ENCODE assay signal across 23 cellular contexts in the genomic region with DNA sequence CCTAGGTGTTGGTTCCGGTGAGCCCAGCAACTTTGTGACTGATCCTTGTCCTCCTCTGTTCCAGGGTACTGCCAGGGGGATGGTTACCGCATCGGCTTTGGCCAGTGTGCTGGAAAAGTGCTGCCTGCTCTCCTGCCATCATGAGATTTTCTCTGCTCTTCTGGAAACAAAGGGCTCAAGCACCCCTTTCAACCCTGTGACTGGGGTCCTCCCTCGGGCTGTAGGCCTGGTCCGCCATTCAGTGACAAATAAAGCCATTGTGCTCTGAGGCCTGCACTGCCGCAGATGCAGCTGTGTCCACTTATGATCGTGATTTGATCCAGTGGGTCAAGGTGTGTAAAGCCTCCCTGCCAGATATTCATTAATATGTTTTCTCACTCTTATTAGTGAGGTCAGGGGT.
"Had no signal": no experiment of that assay in that cellular context is flagged by ENCODE, and none has a peak within 500 bp of the region (broad histone marks: within the 10 kb centered on the region; RNA-seq: fewer than 3 reads in every experiment).

No MANE protein-coding gene starts in this region.

- H3K9me3 Mint-ChIP-seq: dendritic cell treated with granulocyte-macrophage colony-stimulating factor and Interleukin-4, amounts not matched to agents 40 ng/mL and 50 ng/mL, for 4 days; effector memory CD8-positive, alpha-beta T cell; endodermal cell; immature natural killer cell had no signal

- H3K27me3 Mint-ChIP-seq: dendritic cell treated with granulocyte-macrophage colony-stimulating factor and Interleukin-4, amounts not matched to agents 40 ng/mL and 50 ng/mL, for 4 days; effector memory CD8-positive, alpha-beta T cell had no signal

- H3K4me3 Mint-ChIP-seq: dendritic cell treated with granulocyte-macrophage colony-stimulating factor and Interleukin-4, amounts not matched to agents 40 ng/mL and 50 ng/mL, for 4 days; effector memory CD8-positive, alpha-beta T cell; endodermal cell; immature natural killer cell; mesothelial cell of epicardium had no signal

- H3K4me1 Mint-ChIP-seq: immature natural killer cell, mesothelial cell of epicardium had no signal

- ATAC-seq: effector memory CD8-positive, alpha-beta T cell; esophagus mucosa; gastrocnemius medialis; heart left ventricle; left colon; left lobe of liver; mucosa of descending colon had no signal

- H3K27ac Mint-ChIP-seq: dendritic cell treated with granulocyte-macrophage colony-stimulating factor and Interleukin-4, amounts not matched to agents 40 ng/mL and 50 ng/mL, for 4 days; endodermal cell; immature natural killer cell; mesothelial cell of epicardium had no signal

- DNase-seq: cerebellar nuclear complex; colonic mucosa; cortex of kidney; effector CD8-positive, alpha-beta T cell; effector memory CD8-positive, alpha-beta T cell; endodermal cell; erythroblast; esophagus squamous epithelium; foreskin fibroblast; foreskin melanocyte; gastrocnemius medialis; heart left ventricle; hypothalamus; immature natural killer cell; left colon; left ventricle myocardium inferior; mammary epithelial cell; mesenchymal stem cell; mucosa of descending colon had no signal
